19 cellular contexts compared by ENCODE assay signal in the genomic region with DNA sequence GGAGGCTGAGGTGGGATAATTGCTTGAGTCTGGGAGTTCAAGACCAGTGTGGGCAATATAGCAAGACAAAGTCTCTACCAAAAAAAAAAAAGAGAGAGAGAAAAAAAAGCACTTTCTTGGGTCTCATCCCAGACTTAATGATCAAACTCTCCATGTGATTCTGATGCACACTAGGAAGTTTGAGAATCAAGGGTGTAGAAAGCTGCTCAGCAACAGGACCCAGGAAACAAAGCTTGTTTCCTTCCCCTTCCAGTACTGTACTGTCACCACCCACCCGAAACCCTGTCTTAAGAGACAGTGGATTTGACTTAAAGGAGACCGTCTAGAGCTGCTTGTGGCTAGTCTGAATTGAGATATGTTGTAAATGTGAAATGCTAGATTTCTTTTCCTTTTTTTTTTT. TPM values are rescaled to one million over a fixed set of nuclear protein-coding genes. Genes with fewer than 3 reads are reported as not detected.
"Had no signal": no experiment of that assay in that cellular context is flagged by ENCODE, and none has a peak within 500 bp of the region (broad histone marks: within the 10 kb centered on the region; RNA-seq: fewer than 3 reads in every experiment).

No MANE protein-coding gene starts in this region.

- ATAC-seq: activated T-cell treated with anti-CD3 and anti-CD28 coated beads, Interleukin-2, amount 50 U/mL, for 4 hours; gastroesophageal sphincter; heart right ventricle; lower lobe of right lung; stimulated activated effector memory CD8-positive, alpha-beta T cell treated with anti-CD3 and anti-CD28 coated beads, Interleukin-12 subunit alpha, Interleukin-12 subunit beta, amount 100 ng/mL, for 72 hours; T-helper 17 cell had no signal

- H3K36me3 ChIP-seq: colonic mucosa, esophagus squamous epithelium, gastroesophageal sphincter, lower lobe of right lung had no signal

- H3K9me3 ChIP-seq: colonic mucosa, esophagus squamous epithelium, gastroesophageal sphincter, heart right ventricle, lower lobe of right lung had no signal

- H3K27ac ChIP-seq: colonic mucosa, esophagus squamous epithelium, gastroesophageal sphincter, lower lobe of right lung, parathyroid adenoma had no signal

- H3K9ac ChIP-seq: parathyroid adenoma had no signal

- H3K27me3 ChIP-seq: colonic mucosa, esophagus squamous epithelium, gastroesophageal sphincter, heart right ventricle had no signal

- H3K4me3 ChIP-seq: colonic mucosa, esophagus squamous epithelium, gastroesophageal sphincter, heart right ventricle, lower lobe of right lung had no signal

- DNase-seq: activated CD4-positive, alpha-beta memory T cell treated with anti-CD3 and anti-CD28 coated beads, Interleukin-2, amount 10 ng/mL, durations not matched to agents 7 days and 5 days; activated CD4-positive, alpha-beta T cell treated with anti-CD3 and anti-CD28 coated beads for 4 hours; activated effector memory CD4-positive, alpha-beta T cell treated with anti-CD3 and anti-CD28 coated beads, Interleukin-2, amount 50 U/mL, for 16 hours; activated naive CD8-positive, alpha-beta T cell treated with anti-CD3 and anti-CD28 coated beads for 36 hours; activated T-cell treated with anti-CD3 and anti-CD28 coated beads, Interleukin-2, amount 50 U/mL, for 4 hours; central memory CD4-positive, alpha-beta T cell; colonic mucosa; esophagus squamous epithelium; heart right ventricle; lower lobe of right lung; midbrain; T-helper 17 cell had no signal

- H2AFZ ChIP-seq: parathyroid adenoma had no signal

- FAIRE-seq: endothelial cell of umbilical vein, urothelium cell line had no signal

RNA-seq across cellular contexts. Expression of a gene that starts 7.2 kb away (rescaled TPM):
- total RNA-seq: activated naive CD8-positive, alpha-beta T cell treated with anti-CD3 and anti-CD28 coated beads for 36 hours; esophagus squamous epithelium; gastroesophageal sphincter; heart right ventricle; lower lobe of right lung; myocyte; renal cortical epithelial cell had no signal
- polyA plus RNA-seq: endothelial cell of umbilical vein, heart right ventricle had no signal

RNA-seq across cellular contexts. Expression of a gene that starts 16.5 kb away (rescaled TPM):
- total RNA-seq: activated CD4-positive, alpha-beta memory T cell treated with anti-CD3 and anti-CD28 coated beads, Interleukin-2, amount 10 ng/mL, durations not matched to agents 7 days and 5 days; activated naive CD8-positive, alpha-beta T cell treated with anti-CD3 and anti-CD28 coated beads for 36 hours; activated T-cell treated with anti-CD3 and anti-CD28 coated beads, Interleukin-2, amount 50 U/mL, for 4 hours; esophagus squamous epithelium; gastroesophageal sphincter; myocyte; T-helper 17 cell had no signal
